8 cellular contexts compared by ENCODE assay signal in genomic region chr6:132962936-132963579, GRCh38.
DNase-seq lines count a peak whose midpoint lies in the region; TF ChIP-seq lines count a peak whose summit lies in the region.

No MANE protein-coding gene starts in this region.

- H3K4me2 ChIP-seq in SU-DHL-6 (ENCODE audit: low read depth, low read length, poor library complexity, severe bottlenecking): no peak overlapping the region
- no peak overlapping the region for H3K4me2 ChIP-seq in smooth muscle cell

- DNase-seq in HCEC 1CT (peak; percentile 64), MG63 (peak; percentile 61), adipocyte (ENCODE audit: low read depth) (peak; percentile 75), hepatic stellate cell (ENCODE audit: low spot score) (peak; percentile 5), smooth muscle cell (lab: John Stamatoyannopoulos, UW; ENCODE audit: unreplicated experiment) (no peak), cortex of kidney (lab: John Stamatoyannopoulos, UW) (no peak)

- 49% methylated on average over 6 of the region's 6 CpGs for WGBS in smooth muscle cell (ENCODE audit: low lambda C conversion rate)

- H3K4me3 ChIP-seq in MG63 (no peak overlapping the region), SU-DHL-6 (ENCODE audit: insufficient read depth, low read length, poor library complexity, severe bottlenecking) (no peak overlapping the region), adipocyte (ENCODE audit: low read length) (no peak overlapping the region), smooth muscle cell (no peak overlapping the region)

- no peak overlapping the region for H2AFZ ChIP-seq in SU-DHL-6 (ENCODE audit: low read depth, low read length, severe bottlenecking)
- no peak overlapping the region for H2AFZ ChIP-seq in smooth muscle cell (ENCODE audit: low read depth)

- H3K79me2 ChIP-seq in SU-DHL-6 (ENCODE audit: insufficient read depth, low read length): no peaks in the 10 kb centered on the region
- no peaks in the 10 kb centered on the region for H3K79me2 ChIP-seq in smooth muscle cell (ENCODE audit: low read depth)

- H3K9me3 ChIP-seq in MG63 (no peaks in the 10 kb centered on the region), SU-DHL-6 (ENCODE audit: insufficient read depth, low read length) (no peaks in the 10 kb centered on the region), adipocyte (ENCODE audit: control insufficient read depth, low read length) (no peaks in the 10 kb centered on the region), smooth muscle cell (replicated peaks; ENCODE audit: low read depth) (no peaks in the 10 kb centered on the region)

- peaks cover 11% of the 10 kb centered on the region for H3K4me1 ChIP-seq in adipocyte (ENCODE audit: control insufficient read depth, insufficient read depth, low read length)
- H3K4me1 ChIP-seq in smooth muscle cell (ENCODE audit: low read depth): no peaks in the 10 kb centered on the region

- H3K9ac ChIP-seq in SU-DHL-6 (ENCODE audit: low read length) (no peak overlapping the region), adipocyte (ENCODE audit: low read length) (no peak overlapping the region), smooth muscle cell (ENCODE audit: low read depth) (no peak overlapping the region)

- H3K27ac ChIP-seq in SU-DHL-6 (ENCODE audit: low read depth, low read length) (no peak overlapping the region), smooth muscle cell (ENCODE audit: low read depth) (no peak overlapping the region)

- H3F3A ChIP-seq in SU-DHL-6 (ENCODE audit: insufficient read depth): no peaks in the 10 kb centered on the region
- H3F3A ChIP-seq in smooth muscle cell (ENCODE audit: low read depth): no peaks in the 10 kb centered on the region

- H4K20me1 ChIP-seq in SU-DHL-6 (ENCODE audit: low read depth, low read length) (no peaks in the 10 kb centered on the region), smooth muscle cell (ENCODE audit: low read depth) (no peaks in the 10 kb centered on the region)

- no peaks in the 10 kb centered on the region for H3K36me3 ChIP-seq in MG63
- H3K36me3 ChIP-seq in SU-DHL-6 (ENCODE audit: low read length): no peaks in the 10 kb centered on the region
- H3K36me3 ChIP-seq in adipocyte (ENCODE audit: control insufficient read depth, insufficient read depth, low read length, severe bottlenecking): no peaks in the 10 kb centered on the region
- no peaks in the 10 kb centered on the region for H3K36me3 ChIP-seq in smooth muscle cell (ENCODE audit: low read depth)

- no peaks in the 10 kb centered on the region for H3K9me2 ChIP-seq in SU-DHL-6 (replicated peaks; ENCODE audit: insufficient read depth, low read length)

- H3K27me3 ChIP-seq in MG63 (no peaks in the 10 kb centered on the region), SU-DHL-6 (ENCODE audit: low read length) (no peaks in the 10 kb centered on the region), adipocyte (replicated peaks; ENCODE audit: control insufficient read depth, insufficient read depth, low read length) (peaks cover 10% of the 10 kb centered on the region), smooth muscle cell (ENCODE audit: low read depth) (peaks cover 18% of the 10 kb centered on the region)

- TF ChIP-seq CTCF in GM12873 (IDR thresholded peaks at IDR 0.05; ENCODE audit: insufficient read depth, low read depth, low read length, missing control alignments): peak; percentile 82
- TF ChIP-seq CTCF in SU-DHL-6 (IDR thresholded peaks at IDR 0.05; ENCODE audit: insufficient read depth, low read length, poor library complexity, severe bottlenecking): peak; percentile 83
- peak; percentile 79 for TF ChIP-seq CTCF in smooth muscle cell (IDR thresholded peaks at IDR 0.05; ENCODE audit: borderline replicate concordance, insufficient read depth, poor library complexity, severe bottlenecking)

Comparison
In these comparisons a context has a peak if more than half of its experiments do, and no peak if none do; other contexts are left out.
1. DNase-seq: peak in HCEC 1CT (single experiment), MG63 (single experiment), adipocyte (single experiment) and hepatic stellate cell (single experiment); none in smooth muscle cell (single experiment) and cortex of kidney (single experiment).
2. Peak in every context shown above with its lines, with median percentiles within 50 percentile points of each other: CTCF ChIP-seq.